Comparison of ENCODE assay signal across 30 cellular contexts in genomic region chr2:37912056-37912455, GRCh38. TPM values are rescaled to one million over a fixed set of nuclear protein-coding genes. Genes with fewer than 3 reads are reported as not detected.
A peak's percentile ranks its signal among the peaks of the same experiment; 100 is the strongest.
DNase-seq lines count a peak whose midpoint lies in the region; ATAC-seq and TF ChIP-seq lines count a peak whose summit lies in the region.
"Had no signal": no experiment of that assay in that cellular context is flagged by ENCODE, and none has a peak within 500 bp of the region (broad histone marks: within the 10 kb centered on the region; RNA-seq: fewer than 3 reads in every experiment).

No MANE protein-coding gene starts in this region.

- no peaks in the 10 kb centered on the region for H3K9me2 ChIP-seq in GM23248 (ENCODE audit: insufficient read depth)

- intact Hi-C loops in heart left ventricle (cut with DNase I) = no loop called here

- peaks cover 10% of the 10 kb centered on the region for H3K4me1 Mint-ChIP-seq in osteocyte (ENCODE audit: unreplicated experiment)
- H3K4me1 Mint-ChIP-seq in activated naive CD8-positive, alpha-beta T cell treated with anti-CD3 and anti-CD28 coated beads, Interleukin-2, amount 50 U/mL, for 24 hours = no peaks in the 10 kb centered on the region

- WGBS in GM23248 (ENCODE audit: low coverage in 1 of 2, low lambda C conversion rate in 2 of 2, missing lambda C conversion rate in 2 of 2), 2 experiments = 50 to 57% methylated on average over 1 of the region's 1 CpG
- WGBS in heart left ventricle, 4 donors = 56 to 93% (median 77%) methylated on average over 1 of the region's 1 CpG

- H3K9me3 ChIP-seq in GM23248 (ENCODE audit: low read depth) = no peaks in the 10 kb centered on the region
- no peaks in the 10 kb centered on the region for H3K9me3 ChIP-seq in heart left ventricle
- H3K9me3 ChIP-seq: gastrocnemius medialis, tibial nerve had no signal

- DNase-seq in GM23248 = peak; percentile 62
- DNase-seq in amniotic epithelial cell (ENCODE audit: low read depth) = peak; percentile 72
- peak; percentile 68 for DNase-seq in fibroblast of mammary gland (ENCODE audit: low read depth)
- no peak for DNase-seq in osteocyte (ENCODE audit: extremely low spot score, unreplicated experiment)
- DNase-seq in heart left ventricle = no peak
- DNase-seq in activated naive CD8-positive, alpha-beta T cell treated with anti-CD3 and anti-CD28 coated beads, Interleukin-2, amount 50 U/mL, for 24 hours = no peak
- DNase-seq: activated CD4-positive, alpha-beta T cell treated with anti-CD3 and anti-CD28 coated beads for 4 hours; activated naive CD4-positive, alpha-beta T cell; activated T-cell treated with anti-CD3 and anti-CD28 coated beads, Interleukin-2, amount 50 U/mL, for 24 hours; amniotic stem cell; central memory CD4-positive, alpha-beta T cell; dorsolateral prefrontal cortex; gastrocnemius medialis; GDM1; GOT3; hypothalamus; islet precursor cell; NCI-H1694; NCI-H2171; NCI-H526; nephron progenitor cell; posterior cingulate gyrus; RPMI8226; stimulated activated CD4-positive, alpha-beta T cell treated with anti-CD3 and anti-CD28 coated beads, Interleukin-15, amount 100 ng/mL, for 24 hours had no signal

- peaks cover 46% of the 10 kb centered on the region for H3F3A ChIP-seq in GM23248 (ENCODE audit: insufficient read depth)

- H3K79me2 ChIP-seq in GM23248 (ENCODE audit: insufficient read depth) = no peaks in the 10 kb centered on the region

- no peaks in the 10 kb centered on the region for H3K36me3 ChIP-seq in GM23248 (ENCODE audit: low read depth)
- H3K36me3 ChIP-seq in heart left ventricle = no peaks in the 10 kb centered on the region
- H3K36me3 ChIP-seq: gastrocnemius medialis, tibial nerve had no signal

- no peak overlapping the region for H3K4me3 Mint-ChIP-seq in osteocyte (ENCODE audit: unreplicated experiment)
- no peak overlapping the region for H3K4me3 Mint-ChIP-seq in activated naive CD8-positive, alpha-beta T cell treated with anti-CD3 and anti-CD28 coated beads, Interleukin-2, amount 50 U/mL, for 24 hours
- H3K4me3 Mint-ChIP-seq: activated T-cell treated with anti-CD3 and anti-CD28 coated beads, Interleukin-2, amount 50 U/mL, for 24 hours; CD14-positive monocyte; nephron progenitor cell; stimulated activated naive CD8-positive, alpha-beta T cell treated with anti-CD3 and anti-CD28 coated beads, Interleukin-15, Interleukin-2, amounts not matched to agents 100 ng/mL and 50 ng/mL, for 24 hours had no signal

- no peak for TF ChIP-seq POLR2A in heart left ventricle (IDR thresholded peaks at IDR 0.05)

- H3K27ac ChIP-seq in GM23248 (no peak overlapping the region), heart left ventricle (no peak overlapping the region)
- H3K27ac ChIP-seq: dorsolateral prefrontal cortex, gastrocnemius medialis, tibial nerve had no signal

- no peaks in the 10 kb centered on the region for H3K36me3 Mint-ChIP-seq in osteocyte (ENCODE audit: unreplicated experiment)
- no peaks in the 10 kb centered on the region for H3K36me3 Mint-ChIP-seq in activated naive CD8-positive, alpha-beta T cell treated with anti-CD3 and anti-CD28 coated beads, Interleukin-2, amount 50 U/mL, for 24 hours (ENCODE audit: low read depth)
- H3K36me3 Mint-ChIP-seq: CD14-positive monocyte had no signal

- H3K27ac Mint-ChIP-seq in osteocyte (ENCODE audit: unreplicated experiment) = peak overlapping the region; percentile 13
- H3K27ac Mint-ChIP-seq in activated naive CD8-positive, alpha-beta T cell treated with anti-CD3 and anti-CD28 coated beads, Interleukin-2, amount 50 U/mL, for 24 hours = no peak overlapping the region
- H3K27ac Mint-ChIP-seq: activated T-cell treated with anti-CD3 and anti-CD28 coated beads, Interleukin-2, amount 50 U/mL, for 24 hours; nephron progenitor cell; stimulated activated naive CD8-positive, alpha-beta T cell treated with anti-CD3 and anti-CD28 coated beads, Interleukin-15, Interleukin-2, amounts not matched to agents 100 ng/mL and 50 ng/mL, for 24 hours had no signal

- H3K4me1 ChIP-seq in GM23248 (ENCODE audit: insufficient read depth) (peaks cover 53% of the 10 kb centered on the region), heart left ventricle (peaks cover 0 to 13% (median 5%) of the 10 kb centered on the region in 12 donors)
- H3K4me1 ChIP-seq: gastrocnemius medialis had no signal

- in situ Hi-C loops in GM23248 (cut with MboI) = no loop called here

- H3K9me3 Mint-ChIP-seq in osteocyte (ENCODE audit: unreplicated experiment) = no peaks in the 10 kb centered on the region
- no peaks in the 10 kb centered on the region for H3K9me3 Mint-ChIP-seq in activated naive CD8-positive, alpha-beta T cell treated with anti-CD3 and anti-CD28 coated beads, Interleukin-2, amount 50 U/mL, for 24 hours
- H3K9me3 Mint-ChIP-seq: activated T-cell treated with anti-CD3 and anti-CD28 coated beads, Interleukin-2, amount 50 U/mL, for 24 hours; CD14-positive monocyte; nephron progenitor cell; stimulated activated naive CD8-positive, alpha-beta T cell treated with anti-CD3 and anti-CD28 coated beads, Interleukin-15, Interleukin-2, amounts not matched to agents 100 ng/mL and 50 ng/mL, for 24 hours had no signal

- H3K27me3 ChIP-seq in GM23248 (replicated peaks; ENCODE audit: insufficient read depth) (no peaks in the 10 kb centered on the region), heart left ventricle (no peaks in the 10 kb centered on the region)
- H3K27me3 ChIP-seq: dorsolateral prefrontal cortex, gastrocnemius medialis, tibial nerve had no signal

- H3K4me3 ChIP-seq in GM23248 = no peak overlapping the region
- H3K4me3 ChIP-seq in fibroblast of mammary gland (ENCODE audit: control insufficient read depth, low read depth, low read length) = no peak overlapping the region
- H3K4me3 ChIP-seq in heart left ventricle = no peak overlapping the region
- H3K4me3 ChIP-seq: dorsolateral prefrontal cortex, gastrocnemius medialis, tibial nerve had no signal

- no peak overlapping the region for H2AFZ ChIP-seq in GM23248

- ATAC-seq in GM18520 (IDR thresholded peaks at IDR 0.05; ENCODE audit: unreplicated experiment) = no peak
- no peak for ATAC-seq in heart left ventricle
- ATAC-seq in activated naive CD8-positive, alpha-beta T cell treated with anti-CD3 and anti-CD28 coated beads, Interleukin-2, amount 50 U/mL, for 24 hours = no peak
- no peak for ATAC-seq in HG02870 (IDR thresholded peaks at IDR 0.05; ENCODE audit: unreplicated experiment)
- ATAC-seq: gastrocnemius medialis, sciatic nerve had no signal

- TF ChIP-seq CTCF in fibroblast of mammary gland (conservative IDR thresholded peaks at IDR 0.05; ENCODE audit: control insufficient read depth, insufficient read depth, low read depth, low read length) (no peak), osteocyte (IDR thresholded peaks at IDR 0.05) (no peak), heart left ventricle (IDR thresholded peaks at IDR 0.05) (no peak)

- H4K20me1 ChIP-seq in GM23248 (ENCODE audit: insufficient read depth) = no peaks in the 10 kb centered on the region

- H3K4me2 ChIP-seq in GM23248 (ENCODE audit: unreplicated experiment) = peak overlapping the region; percentile 52

- no peaks in the 10 kb centered on the region for H3K27me3 Mint-ChIP-seq in osteocyte (ENCODE audit: unreplicated experiment)
- H3K27me3 Mint-ChIP-seq in activated naive CD8-positive, alpha-beta T cell treated with anti-CD3 and anti-CD28 coated beads, Interleukin-2, amount 50 U/mL, for 24 hours = peaks cover 2% of the 10 kb centered on the region

- no peak overlapping the region for H3K9ac ChIP-seq in GM23248

RNA-seq across cellular contexts. Expression of gene RMDN2, which starts 13.0 kb away (rescaled TPM):
- 2.5 and 5.8 TPM in 2 replicates for total RNA-seq in GM23248 (2014; rRNA removed; shearing (Covaris generic))
- 9.3 and 11.1 TPM in 2 replicates for polyA plus RNA-seq in GM23248 (2016; fragmentation: Nextera tagmentation; extraction: Ambion mirVana)
- total RNA-seq in osteocyte = 8.4 and 8.8 TPM in 2 replicates
- 1 to 10 TPM; 3.4 to 7.2 (median 5.8) TPM for total RNA-seq in heart left ventricle
- 1 to 10 TPM; 2.7 to 4.0 TPM for polyA plus RNA-seq in heart left ventricle

Comparison
In these comparisons a context has a peak if more than half of its experiments do, and no peak if none do; other contexts are left out.
1. DNase-seq: peak in GM23248 (single experiment), amniotic epithelial cell (single experiment) and fibroblast of mammary gland (single experiment); none in osteocyte (single experiment), heart left ventricle (0 of 5) and activated naive CD8-positive, alpha-beta T cell treated with anti-CD3 and anti-CD28 coated beads, Interleukin-2, amount 50 U/mL, for 24 hours (single experiment).